In the genomic region with DNA sequence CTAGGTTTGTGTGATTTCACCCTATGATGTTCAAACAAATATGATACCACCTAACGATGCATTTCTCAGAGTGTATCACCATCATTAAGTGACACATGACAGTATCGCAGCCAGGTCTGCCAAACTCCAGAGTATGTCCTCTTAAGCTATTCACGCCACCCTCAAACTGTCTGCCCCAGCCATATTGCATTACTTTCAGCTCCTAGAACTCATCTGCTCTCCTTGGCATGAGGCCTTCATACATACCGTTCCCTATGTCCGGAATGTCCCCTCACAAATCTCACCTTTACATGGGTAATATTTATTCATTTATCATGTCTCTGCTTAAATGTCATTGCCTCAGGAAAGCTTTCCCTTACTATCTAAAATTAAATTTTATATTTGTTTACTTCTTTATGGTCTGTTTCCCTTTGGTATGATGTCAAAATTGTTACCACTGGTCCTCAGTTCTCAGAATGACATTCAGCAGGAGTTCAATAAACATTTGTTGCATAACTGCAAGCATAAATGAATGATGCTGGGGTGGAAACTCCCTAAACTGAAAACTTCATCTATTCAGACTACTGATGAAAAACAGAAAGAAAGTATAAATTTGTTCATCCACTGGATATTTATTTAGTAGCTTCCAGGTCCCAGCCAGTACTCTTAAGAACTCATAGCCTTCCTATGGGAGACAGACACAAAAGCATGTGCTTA, we compare ENCODE assay signal across 11 cellular contexts. TPM values are rescaled to one million over a fixed set of nuclear protein-coding genes. Genes with fewer than 3 reads are reported as not detected.
DNase-seq lines count a peak whose midpoint lies in the region; ATAC-seq and TF ChIP-seq lines count a peak whose summit lies in the region.
"Had no signal": no experiment of that assay in that cellular context is flagged by ENCODE, and none has a peak within 500 bp of the region (broad histone marks: within the 10 kb centered on the region; RNA-seq: fewer than 3 reads in every experiment).

No MANE protein-coding gene starts in this region.

- intact Hi-C loops in thyroid gland (cut with DNase I) = loop anchor here (10.0 kb wide), 1 partner anchor 537 kb away; no protein-coding TSS in a partner anchor
- intact Hi-C loops in prostate gland (cut with DNase I) = no loop called here

- 94 to 99% methylated on average over 5 of the region's 5 CpGs for WGBS in thyroid gland, 2 donors
- 88% methylated on average over 5 of the region's 5 CpGs for WGBS in prostate gland

- no peaks in the 10 kb centered on the region for H3K36me3 ChIP-seq in CD4-positive, CD25-positive, alpha-beta regulatory T cell (ENCODE audit: control insufficient read depth, insufficient read depth, low read length)
- H3K36me3 ChIP-seq in MG63 (no peaks in the 10 kb centered on the region), thyroid gland (no peaks in the 10 kb centered on the region), prostate gland (no peaks in the 10 kb centered on the region)

- H3K36me3 Mint-ChIP-seq in CD4-positive, CD25-positive, alpha-beta regulatory T cell = peaks cover 7% of the 10 kb centered on the region
- H3K36me3 Mint-ChIP-seq in nephron progenitor cell (ENCODE audit: low read depth) = peaks cover 4% of the 10 kb centered on the region

- H3K4me3 Mint-ChIP-seq in CD4-positive, CD25-positive, alpha-beta regulatory T cell = peak overlapping the region; percentile 36 to 94 (median 74)
- peak overlapping the region; percentile 95 for H3K4me3 Mint-ChIP-seq in nephron progenitor cell

- DNase-seq in CD4-positive, CD25-positive, alpha-beta regulatory T cell = peak in 1 of 3 donors; percentile 14
- DNase-seq in MG63 (no peak), choroid plexus epithelial cell (ENCODE audit: low read depth) (peak; percentile 19), nephron progenitor cell (no peak), HuH-7.5 (ENCODE audit: low spot score) (no peak), thyroid gland (no peak), prostate gland (ENCODE audit: low spot score) (no peak)
- DNase-seq: activated effector memory CD4-positive, alpha-beta T cell treated with Interleukin-2 at 50 U/mL for 16 hours; NCI-H345; SW 1271 had no signal

- no peak overlapping the region for H3K27ac ChIP-seq in CD4-positive, CD25-positive, alpha-beta regulatory T cell (ENCODE audit: insufficient read depth, low read length, poor library complexity, severe bottlenecking)
- H3K27ac ChIP-seq in thyroid gland (no peak overlapping the region), prostate gland (no peak overlapping the region)

- TF ChIP-seq POLR2A in thyroid gland (IDR thresholded peaks at IDR 0.05) = no peak
- no peak for TF ChIP-seq POLR2A in prostate gland (IDR thresholded peaks at IDR 0.05)

- H3K27me3 ChIP-seq in CD4-positive, CD25-positive, alpha-beta regulatory T cell (ENCODE audit: control insufficient read depth, insufficient read depth, low read length) = no peaks in the 10 kb centered on the region
- H3K27me3 ChIP-seq in MG63 (no peaks in the 10 kb centered on the region), thyroid gland (no peaks in the 10 kb centered on the region), prostate gland (replicated peaks; ENCODE audit: insufficient read depth) (no peaks in the 10 kb centered on the region)

- peak overlapping the region; percentile 97 for H3K4me3 ChIP-seq in CD4-positive, CD25-positive, alpha-beta regulatory T cell (ENCODE audit: low read depth, low read length)
- H3K4me3 ChIP-seq in MG63 (peak overlapping the region; percentile 90), choroid plexus epithelial cell (ENCODE audit: low read depth, low read length) (no peak overlapping the region), thyroid gland (replicated peaks in 1 of 3) (peak overlapping the region in 1 of 3 donors; percentile 50), prostate gland (no peak overlapping the region)

- TF ChIP-seq CTCF in choroid plexus epithelial cell (conservative IDR thresholded peaks at IDR 0.05; ENCODE audit: low read depth, low read length) (no peak), nephron progenitor cell (IDR thresholded peaks at IDR 0.05) (no peak), thyroid gland (IDR thresholded peaks at IDR 0.05) (no peak), prostate gland (IDR thresholded peaks at IDR 0.05) (no peak)

- no peak for ATAC-seq in CD4-positive, CD25-positive, alpha-beta regulatory T cell (ENCODE audit: low read depth in 2 of 2)
- ATAC-seq in HG03280 (IDR thresholded peaks at IDR 0.05; ENCODE audit: unreplicated experiment) = no peak

- H3K9me3 Mint-ChIP-seq in CD4-positive, CD25-positive, alpha-beta regulatory T cell = no peaks in the 10 kb centered on the region
- H3K9me3 Mint-ChIP-seq in nephron progenitor cell = no peaks in the 10 kb centered on the region

- H3K9me3 ChIP-seq in CD4-positive, CD25-positive, alpha-beta regulatory T cell (ENCODE audit: control insufficient read depth in 2 of 2, low read length in 2 of 2) = no peaks in the 10 kb centered on the region
- H3K9me3 ChIP-seq in MG63 (no peaks in the 10 kb centered on the region), thyroid gland (no peaks in the 10 kb centered on the region), prostate gland (no peaks in the 10 kb centered on the region)

- peak overlapping the region in 1 of 3 donors; percentile 3 for H3K27ac Mint-ChIP-seq in CD4-positive, CD25-positive, alpha-beta regulatory T cell
- H3K27ac Mint-ChIP-seq in nephron progenitor cell = no peak overlapping the region

- H3K4me1 Mint-ChIP-seq in CD4-positive, CD25-positive, alpha-beta regulatory T cell = peaks cover 38 to 69% (median 49%) of the 10 kb centered on the region in 4 donors
- H3K4me1 Mint-ChIP-seq in nephron progenitor cell = peaks cover 42% of the 10 kb centered on the region

- peaks cover 40% of the 10 kb centered on the region for H3K4me1 ChIP-seq in CD4-positive, CD25-positive, alpha-beta regulatory T cell (ENCODE audit: control insufficient read depth, insufficient read depth, low read length, poor library complexity, severe bottlenecking)
- peaks cover 20 to 23% of the 10 kb centered on the region in 2 donors for H3K4me1 ChIP-seq in thyroid gland
- H3K4me1 ChIP-seq in prostate gland (replicated peaks) = no peaks in the 10 kb centered on the region

- H3K27me3 Mint-ChIP-seq in CD4-positive, CD25-positive, alpha-beta regulatory T cell = no peaks in the 10 kb centered on the region
- H3K27me3 Mint-ChIP-seq in nephron progenitor cell (ENCODE audit: low read depth, poor library complexity) = peaks cover 2% of the 10 kb centered on the region

RNA-seq across cellular contexts. Expression of a gene that starts 3.2 kb away (rescaled TPM):
- total RNA-seq in CD4-positive, CD25-positive, alpha-beta regulatory T cell = 51.8 TPM
- 10 to 100 TPM; 15.8 to 59.6 (median 37.4) TPM for polyA plus RNA-seq in CD4-positive, CD25-positive, alpha-beta regulatory T cell
- total RNA-seq in MG63 (2014; rRNA removed; shearing (Covaris generic); ENCODE audit: low replicate concordance) = 3.3 and 6.1 TPM in 2 replicates
- 10 to 100 TPM; 43.8 to 68.1 (median 58.1) TPM for total RNA-seq in thyroid gland
- total RNA-seq in prostate gland = 100 to 1,000 TPM in 1 of 2 donors, 10 to 100 TPM in 1; 92.2 to 140 TPM

RNA-seq across cellular contexts. Expression of a gene that starts 3.8 kb away (rescaled TPM):
- total RNA-seq in CD4-positive, CD25-positive, alpha-beta regulatory T cell = 6.9 TPM
- 10 to 100 TPM in 2 of 4 donors, 1 to 10 TPM in 2; 6.6 to 12.4 (median 9.5) TPM for polyA plus RNA-seq in CD4-positive, CD25-positive, alpha-beta regulatory T cell
- 27.2 and 30.0 TPM in 2 replicates for total RNA-seq in MG63 (2014; rRNA removed; shearing (Covaris generic); ENCODE audit: low replicate concordance)
- total RNA-seq in thyroid gland = 10 to 100 TPM; 15.0 to 27.7 (median 19.5) TPM
- 10 to 100 TPM in 1 of 2 donors, 1 to 10 TPM in 1; 9.9 to 11.8 TPM for total RNA-seq in prostate gland

Comparison
In these comparisons a context has a peak if more than half of its experiments do, and no peak if none do; other contexts are left out.
1. H3K4me3 ChIP-seq: peak in CD4-positive, CD25-positive, alpha-beta regulatory T cell (single experiment) and MG63 (single experiment); none in choroid plexus epithelial cell (single experiment) and prostate gland (0 of 2).